11 cellular contexts compared by ENCODE assay signal in genomic region chr17:17032131-17032692, GRCh38. TPM values are rescaled to one million over a fixed set of nuclear protein-coding genes. Genes with fewer than 3 reads are reported as not detected.
A peak's percentile ranks its signal among the peaks of the same experiment; 100 is the strongest.
DNase-seq lines count a peak whose midpoint lies in the region; ATAC-seq, FAIRE-seq and TF ChIP-seq lines count a peak whose summit lies in the region.
"Had no signal": no experiment of that assay in that cellular context is flagged by ENCODE, and none has a peak within 500 bp of the region (broad histone marks: within the 10 kb centered on the region; RNA-seq: fewer than 3 reads in every experiment).

No MANE protein-coding gene starts in this region.

- peaks cover 0 to 1% (median 0%) of the 10 kb centered on the region in 7 donors for H3K4me1 Mint-ChIP-seq in naive thymus-derived CD4-positive, alpha-beta T cell
- H3K4me1 Mint-ChIP-seq: central memory CD8-positive, alpha-beta T cell had no signal

- DNase-seq in A549 (ENCODE audit: low read depth in 1 of 2, low spot score in 1 of 2) (peak; percentile 78 to 89), RWPE2 (ENCODE audit: low spot score) (no peak), fibroblast of mammary gland (ENCODE audit: low read depth) (peak; percentile 51), mucosa of descending colon (peak; percentile 57 to 75 (median 65)), NCI-H1092 (lab: John Stamatoyannopoulos, UW) (no peak)
- DNase-seq in naive thymus-derived CD4-positive, alpha-beta T cell = no peak
- DNase-seq: NK-92 treated with Interleukin-12 subunit alpha and Interleukin-12 subunit beta, amount 100 ng/mL, for 24 hours had no signal

- no peak for TF ChIP-seq POLR2A in A549 (IDR thresholded peaks at IDR 0.05; ENCODE audit: low read length)

- H3K36me3 ChIP-seq in RWPE2 (ENCODE audit: low read depth) = no peaks in the 10 kb centered on the region
- no peaks in the 10 kb centered on the region for H3K36me3 ChIP-seq in mucosa of descending colon (ENCODE audit: low read depth)
- no peaks in the 10 kb centered on the region for H3K36me3 ChIP-seq in naive thymus-derived CD4-positive, alpha-beta T cell (ENCODE audit: control insufficient read depth in 2 of 3, insufficient read depth in 3 of 3, low read length in 3 of 3)

- peak; percentile 58 to 65; a peak in 2 of 5 replicates for TF ChIP-seq EP300 in A549 (IDR thresholded peaks at IDR 0.05)

- no peaks in the 10 kb centered on the region for H3K36me3 Mint-ChIP-seq in naive thymus-derived CD4-positive, alpha-beta T cell
- H3K36me3 Mint-ChIP-seq: CD14-positive monocyte had no signal

- no peaks in the 10 kb centered on the region for H3K27me3 ChIP-seq in RWPE2 (ENCODE audit: insufficient read depth, poor library complexity, severe bottlenecking)
- H3K27me3 ChIP-seq in naive thymus-derived CD4-positive, alpha-beta T cell (ENCODE audit: control insufficient read depth in 2 of 2, insufficient read depth in 2 of 2, low read length in 2 of 2) = no peaks in the 10 kb centered on the region

- TF ChIP-seq RAD21 in A549 (conservative IDR thresholded peaks at IDR 0.05 in 1 of 2, IDR thresholded peaks at IDR 0.05 in 1 of 2) = peak in 1 of 2 experiments; percentile 7; a peak in 3 of 5 replicates

- TF ChIP-seq CTCF in A549 (IDR thresholded peaks at IDR 0.05) = no peak
- no peak for TF ChIP-seq CTCF in RWPE2 (IDR thresholded peaks at IDR 0.05; ENCODE audit: poor library complexity, severe bottlenecking)
- no peak for TF ChIP-seq CTCF in fibroblast of mammary gland (conservative IDR thresholded peaks at IDR 0.05; ENCODE audit: control insufficient read depth, insufficient read depth, low read depth, low read length)
- no peak for TF ChIP-seq CTCF in mucosa of descending colon (IDR thresholded peaks at IDR 0.05)

- CTCF ChIA-PET in A549 (lab: Yijun Ruan, JAX) = interaction anchor here (0.8 to 1.2 kb wide), 4 partner anchors 9 to 67 kb away, joined by 3 to 5 read pairs (median 4); no protein-coding TSS in a partner anchor
- CTCF ChIA-PET in naive thymus-derived CD4-positive, alpha-beta T cell (lab: Charles Lee) = no interaction called here

- H3K9me3 ChIP-seq in A549 (no peaks in the 10 kb centered on the region), RWPE2 (ENCODE audit: severe bottlenecking) (no peaks in the 10 kb centered on the region), mucosa of descending colon (no peaks in the 10 kb centered on the region)
- no peaks in the 10 kb centered on the region for H3K9me3 ChIP-seq in naive thymus-derived CD4-positive, alpha-beta T cell (ENCODE audit: control insufficient read depth in 2 of 3, low read length in 3 of 3)

- H3K27ac Mint-ChIP-seq in naive thymus-derived CD4-positive, alpha-beta T cell = no peak overlapping the region

- H3K4me3 Mint-ChIP-seq in naive thymus-derived CD4-positive, alpha-beta T cell = no peak overlapping the region
- H3K4me3 Mint-ChIP-seq: CD14-positive monocyte; central memory CD8-positive, alpha-beta T cell had no signal

- peaks cover 0 to 7% (median 0%) of the 10 kb centered on the region in 5 donors for H3K27me3 Mint-ChIP-seq in naive thymus-derived CD4-positive, alpha-beta T cell
- H3K27me3 Mint-ChIP-seq: central memory CD8-positive, alpha-beta T cell had no signal

- peaks cover 77% of the 10 kb centered on the region for H3K4me1 ChIP-seq in A549
- H3K4me1 ChIP-seq in RWPE2 (ENCODE audit: insufficient read depth, poor library complexity, severe bottlenecking) = peaks cover 38% of the 10 kb centered on the region
- H3K4me1 ChIP-seq in mucosa of descending colon (ENCODE audit: low read depth) = peaks cover 14% of the 10 kb centered on the region
- no peaks in the 10 kb centered on the region for H3K4me1 ChIP-seq in naive thymus-derived CD4-positive, alpha-beta T cell (ENCODE audit: control insufficient read depth in 2 of 2, insufficient read depth in 2 of 2, low read length in 2 of 2)

- peak overlapping the region; percentile 61 for H3K4me2 ChIP-seq in A549

- WGBS in A549 (ENCODE audit: missing lambda C conversion rate) = 27% methylated on average over 13 of the region's 13 CpGs

- POLR2A ChIA-PET in A549 (lab: Yijun Ruan, JAX) = interaction anchor here (0.7 kb wide), 1 partner anchor 11 kb away, joined by 3 read pairs; no protein-coding TSS in a partner anchor
- POLR2A ChIA-PET in naive thymus-derived CD4-positive, alpha-beta T cell (lab: Charles Lee) = no interaction called here

- intact Hi-C loops in mucosa of descending colon (cut with DNase I, micrococcal nuclease) = no loop called here
- intact Hi-C loops in naive thymus-derived CD4-positive, alpha-beta T cell (cut with micrococcal nuclease) = no loop called here

- no peaks in the 10 kb centered on the region for H3K9me3 Mint-ChIP-seq in naive thymus-derived CD4-positive, alpha-beta T cell
- H3K9me3 Mint-ChIP-seq: CD14-positive monocyte; central memory CD8-positive, alpha-beta T cell had no signal

- FAIRE-seq in A549 (lab: Jason Lieb, UNC) = no peak

- ATAC-seq in A549 (peak; percentile 32 to 55), RWPE2 (ENCODE audit: low read depth) (peak; percentile 61), mucosa of descending colon (peak; percentile 57), HG03565 (IDR thresholded peaks at IDR 0.05; ENCODE audit: unreplicated experiment) (no peak), GM21526 (IDR thresholded peaks at IDR 0.05; ENCODE audit: low FRiP score, unreplicated experiment) (no peak)
- ATAC-seq in naive thymus-derived CD4-positive, alpha-beta T cell = no peak

- H3K4me3 ChIP-seq in A549 (no peak overlapping the region), RWPE2 (ENCODE audit: severe bottlenecking) (no peak overlapping the region), fibroblast of mammary gland (ENCODE audit: control insufficient read depth, low read depth, low read length) (no peak overlapping the region), mucosa of descending colon (no peak overlapping the region)
- no peak overlapping the region for H3K4me3 ChIP-seq in naive thymus-derived CD4-positive, alpha-beta T cell (ENCODE audit: low read length)

- H3K27ac ChIP-seq in A549 (peak overlapping the region; percentile 94 to 98), RWPE2 (ENCODE audit: poor library complexity, severe bottlenecking) (peak overlapping the region; percentile 93)
- no peak overlapping the region for H3K27ac ChIP-seq in naive thymus-derived CD4-positive, alpha-beta T cell (ENCODE audit: low read depth, low read length)

TF ChIP-seq in A549, 52 proteins besides CTCF, POLR2A, EP300 and RAD21 (continues in another document):
- TF ChIP-seq KDM5A (IDR thresholded peaks at IDR 0.05) = no peak
- TF ChIP-seq POLR2AphosphoS2 (conservative IDR thresholded peaks at IDR 0.05; ENCODE audit: low read length) = no peak
- no peak for TF ChIP-seq HES2 (IDR thresholded peaks at IDR 0.05)
- TF ChIP-seq HOXB13 (CRISPR knock-in tag; IDR thresholded peaks at IDR 0.05; ENCODE audit: low read depth) = peak; percentile 91
- TF ChIP-seq CEBPB (IDR thresholded peaks at IDR 0.05) = no peak
- no peak for TF ChIP-seq GATA3 (IDR thresholded peaks at IDR 0.05; ENCODE audit: borderline replicate concordance)
- no peak for TF ChIP-seq E2F6 (IDR thresholded peaks at IDR 0.05; ENCODE audit: borderline replicate concordance, low read depth)
- TF ChIP-seq HEYL (CRISPR knock-in tag; IDR thresholded peaks at IDR 0.05) = peak; percentile 79; the same call in 1 of the 2 replicates
- TF ChIP-seq CHD4 (IDR thresholded peaks at IDR 0.05; ENCODE audit: borderline replicate concordance) = no peak
- no peak for TF ChIP-seq HDAC2 (IDR thresholded peaks at IDR 0.05)
- no peak for TF ChIP-seq TFCP2L1 (CRISPR knock-in tag; IDR thresholded peaks at IDR 0.05)
- TF ChIP-seq PBX3 (IDR thresholded peaks at IDR 0.05) = 0 out of 2 replicates have a peak, but pooled peaks have one; percentile 52
- peak; percentile 48; the same call in 1 of the 2 replicates for TF ChIP-seq MYC (IDR thresholded peaks at IDR 0.05; ENCODE audit: borderline replicate concordance, low read length)
- no peak for TF ChIP-seq ELK1 (IDR thresholded peaks at IDR 0.05; ENCODE audit: low read depth, low read length)
- no peak for TF ChIP-seq ESRRA (IDR thresholded peaks at IDR 0.05; ENCODE audit: borderline replicate concordance, low read length)

RNA-seq across cellular contexts. Expression of gene MPRIP, which starts 10.0 kb away (rescaled TPM):
- 147 and 200 TPM in 2 replicates for polyA plus RNA-seq in A549 (2011; rRNA removed)
- polyA plus RNA-seq in A549 (2012; cell fraction: cytosol; rRNA removed) = 170 and 183 TPM in 2 replicates
- 347 and 385 TPM in 2 replicates for polyA plus RNA-seq in A549 (2012; cell fraction: nucleus; rRNA removed)
- polyA plus RNA-seq in A549 (2017; fragmentation: RNase III; extraction: RNeasy Plus Mini Kit Qiagen cat#74134 plus additional on column Dnase treatment) = 192 to 240 TPM (median 228 TPM) in 3 replicates
- polyA minus RNA-seq in A549 (2011; rRNA and poly(A)+ RNA removed) = 215 and 250 TPM in 2 replicates
- 100 to 1,000 TPM; 150 to 249 (median 231) TPM for total RNA-seq in mucosa of descending colon
- 100 to 1,000 TPM; 191 to 259 (median 199) TPM for total RNA-seq in naive thymus-derived CD4-positive, alpha-beta T cell
- 10 to 100 TPM; 18.6 to 30.0 TPM for polyA plus RNA-seq in naive thymus-derived CD4-positive, alpha-beta T cell

Comparison
In these comparisons a context has a peak if more than half of its experiments do, and no peak if none do; other contexts are left out.
1. ATAC-seq: peak in A549 (2 of 2), RWPE2 (single experiment) and mucosa of descending colon (single experiment); none in HG03565 (single experiment), GM21526 (single experiment) and naive thymus-derived CD4-positive, alpha-beta T cell (single experiment).
2. DNase-seq: peak in A549 (2 of 2), fibroblast of mammary gland (single experiment) and mucosa of descending colon (3 of 3); none in RWPE2 (single experiment), naive thymus-derived CD4-positive, alpha-beta T cell (0 of 9) and NCI-H1092 (single experiment).